23 cellular contexts compared by ENCODE assay signal in genomic region chr20:44454301-44454963, GRCh38.
"Had no signal": no experiment of that assay in that cellular context is flagged by ENCODE, and none has a peak within 500 bp of the region (broad histone marks: within the 10 kb centered on the region; RNA-seq: fewer than 3 reads in every experiment).

No MANE protein-coding gene starts in this region.

- H3K4me1 Mint-ChIP-seq: neural progenitor cell had no signal

- H3K27me3 Mint-ChIP-seq: natural killer cell treated with Interleukin-12 subunit alpha and Interleukin-12 subunit beta and Interleukin-15 and Interleukin-18, amount 100 ng/mL, for 72 hours; stimulated activated memory B cell treated with anti-CD40 and anti-IgM and Interleukin-4, amounts not matched to agents 10 μg/mL and 1 μg/mL and 100 μg/mL, for 72 hours; stimulated activated naive CD8-positive, alpha-beta T cell treated with anti-CD3 and anti-CD28 coated beads, Interleukin-15, Interleukin-2, amounts not matched to agents 100 ng/mL and 50 ng/mL, for 24 hours had no signal

- H3K36me3 Mint-ChIP-seq: natural killer cell treated with Interleukin-12 subunit alpha and Interleukin-12 subunit beta and Interleukin-15 and Interleukin-18, amount 100 ng/mL, for 72 hours; neural progenitor cell; stimulated activated memory B cell treated with anti-CD40 and anti-IgM and Interleukin-4, amounts not matched to agents 10 μg/mL and 1 μg/mL and 100 μg/mL, for 72 hours had no signal

- H3K27ac Mint-ChIP-seq: natural killer cell treated with Interleukin-12 subunit alpha and Interleukin-12 subunit beta and Interleukin-15 and Interleukin-18, amount 100 ng/mL, for 72 hours; neural progenitor cell; stimulated activated memory B cell treated with anti-CD40 and anti-IgM and Interleukin-4, amounts not matched to agents 10 μg/mL and 1 μg/mL and 100 μg/mL, for 72 hours; stimulated activated naive CD8-positive, alpha-beta T cell treated with anti-CD3 and anti-CD28 coated beads, Interleukin-15, Interleukin-2, amounts not matched to agents 100 ng/mL and 50 ng/mL, for 24 hours had no signal

- H3K4me3 Mint-ChIP-seq: natural killer cell treated with Interleukin-12 subunit alpha and Interleukin-12 subunit beta and Interleukin-15 and Interleukin-18, amount 100 ng/mL, for 72 hours; neural progenitor cell; stimulated activated memory B cell treated with anti-CD40 and anti-IgM and Interleukin-4, amounts not matched to agents 10 μg/mL and 1 μg/mL and 100 μg/mL, for 72 hours; stimulated activated naive CD8-positive, alpha-beta T cell treated with anti-CD3 and anti-CD28 coated beads, Interleukin-15, Interleukin-2, amounts not matched to agents 100 ng/mL and 50 ng/mL, for 24 hours had no signal

- H3K9me3 Mint-ChIP-seq: natural killer cell treated with Interleukin-12 subunit alpha and Interleukin-12 subunit beta and Interleukin-15 and Interleukin-18, amount 100 ng/mL, for 72 hours; neural progenitor cell; stimulated activated memory B cell treated with anti-CD40 and anti-IgM and Interleukin-4, amounts not matched to agents 10 μg/mL and 1 μg/mL and 100 μg/mL, for 72 hours; stimulated activated naive CD8-positive, alpha-beta T cell treated with anti-CD3 and anti-CD28 coated beads, Interleukin-15, Interleukin-2, amounts not matched to agents 100 ng/mL and 50 ng/mL, for 24 hours had no signal

- DNase-seq: dermis blood vessel endothelial cell; foreskin melanocyte; heart left ventricle; hippocampal formation; left cardiac atrium; left ventricle myocardium inferior; lower lobe of right lung; mesenchymal stem cell; midbrain; occipital lobe; pancreas; retina; spleen; stimulated activated CD4-positive, alpha-beta T cell treated with anti-CD3 and anti-CD28 coated beads, Interleukin-15, amount 100 ng/mL, for 24 hours; stimulated activated CD4-positive, alpha-beta T cell treated with anti-CD3 and anti-CD28 coated beads, Interleukin-1b, Interleukin-23, amount 100 ng/mL, for 48 hours; stimulated activated CD4-positive, alpha-beta T cell treated with anti-CD3 and anti-CD28 coated beads, Interleukin-4, amount 100 ng/mL, for 24 hours; tibial artery; upper lobe of left lung; uterus had no signal
